Comparison of ENCODE assay signal across 11 cellular contexts in the genomic region with DNA sequence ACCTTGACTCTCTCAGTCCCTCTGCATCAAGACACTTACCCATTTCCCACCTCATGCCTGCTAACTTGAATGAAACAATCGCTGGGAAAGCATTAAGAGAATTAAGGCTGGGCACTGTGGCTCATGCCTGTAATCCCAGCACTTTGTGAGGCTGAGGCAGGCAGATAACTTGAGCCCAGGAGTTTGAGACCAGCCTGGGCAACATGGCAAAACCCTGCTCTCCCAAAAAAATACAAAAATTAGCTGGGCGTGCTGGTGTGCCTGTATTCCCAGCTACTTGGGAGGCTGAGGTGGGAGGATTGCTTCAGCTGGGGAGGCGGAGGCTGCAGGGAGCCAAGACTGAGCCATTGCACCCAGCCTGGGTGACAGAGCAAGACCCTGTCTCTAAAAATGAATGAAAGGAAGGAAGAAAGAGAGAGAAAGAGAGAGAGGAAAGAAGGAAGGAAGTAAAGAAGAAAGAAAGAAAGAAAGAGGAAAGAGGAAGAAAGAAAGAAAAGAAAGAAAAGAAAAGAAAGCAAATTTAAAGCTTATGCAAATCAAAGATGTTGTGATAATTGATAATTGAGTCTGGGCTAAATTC. TPM values are rescaled to one million over a fixed set of nuclear protein-coding genes. Genes with fewer than 3 reads are reported as not detected.
A peak's percentile ranks its signal among the peaks of the same experiment; 100 is the strongest.
DNase-seq lines count a peak whose midpoint lies in the region; ATAC-seq and TF ChIP-seq lines count a peak whose summit lies in the region.
"Had no signal": no experiment of that assay in that cellular context is flagged by ENCODE, and none has a peak within 500 bp of the region (broad histone marks: within the 10 kb centered on the region; RNA-seq: fewer than 3 reads in every experiment).

No MANE protein-coding gene starts in this region.

- ATAC-seq in stimulated activated naive B cell treated with anti-CD40 and anti-IgM and Interleukin-4, amounts not matched to agents 10 μg/mL and 1 μg/mL and 100 μg/mL, for 72 hours (replicated peaks), result no peak
- ATAC-seq in HG03439 (IDR thresholded peaks at IDR 0.05; ENCODE audit: unreplicated experiment) (no peak), GM21576 (IDR thresholded peaks at IDR 0.05; ENCODE audit: unreplicated experiment) (no peak)

- peaks cover 39% of the 10 kb centered on the region for H3K4me1 Mint-ChIP-seq in T-helper 2 cell treated with Interferon-gamma antibody and Interleukin-4, amounts not matched to agents 5 μg/mL and 100 μg/mL, for 36 hours (ENCODE audit: low read depth)
- peaks cover 37 to 46% of the 10 kb centered on the region in 2 donors for H3K4me1 Mint-ChIP-seq in immature natural killer cell
- peaks cover 23 to 39% of the 10 kb centered on the region in 2 donors for H3K4me1 Mint-ChIP-seq in stimulated activated naive B cell treated with anti-CD40 and anti-IgM and Interleukin-4, amounts not matched to agents 10 μg/mL and 1 μg/mL and 100 μg/mL, for 72 hours

- H3K9me3 Mint-ChIP-seq in T-helper 2 cell treated with Interferon-gamma antibody and Interleukin-4, amounts not matched to agents 5 μg/mL and 100 μg/mL, for 36 hours, result no peaks in the 10 kb centered on the region
- no peaks in the 10 kb centered on the region for H3K9me3 Mint-ChIP-seq in immature natural killer cell
- peaks cover 0 to 1% of the 10 kb centered on the region in 2 donors for H3K9me3 Mint-ChIP-seq in stimulated activated naive B cell treated with anti-CD40 and anti-IgM and Interleukin-4, amounts not matched to agents 10 μg/mL and 1 μg/mL and 100 μg/mL, for 72 hours

- no peak for DNase-seq in T-helper 2 cell treated with Interferon-gamma antibody and Interleukin-4, amounts not matched to agents 5 μg/mL and 100 μg/mL, for 36 hours (ENCODE audit: low spot score)
- DNase-seq in T-helper 2 cell, result no peak
- DNase-seq in adrenal gland, result no peak
- DNase-seq in immature natural killer cell, result no peak
- DNase-seq in stimulated activated naive B cell treated with anti-CD40 and anti-IgM and Interleukin-4, amounts not matched to agents 10 μg/mL and 1 μg/mL and 100 μg/mL, for 72 hours, result no peak
- DNase-seq in hypothalamus (lab: John Stamatoyannopoulos, UW), result no peak

- no peaks in the 10 kb centered on the region for H3K36me3 Mint-ChIP-seq in T-helper 2 cell treated with Interferon-gamma antibody and Interleukin-4, amounts not matched to agents 5 μg/mL and 100 μg/mL, for 36 hours (ENCODE audit: low read depth)
- peaks cover 0 to 3% (median 0%) of the 10 kb centered on the region in 3 donors for H3K36me3 Mint-ChIP-seq in immature natural killer cell
- H3K36me3 Mint-ChIP-seq in stimulated activated naive B cell treated with anti-CD40 and anti-IgM and Interleukin-4, amounts not matched to agents 10 μg/mL and 1 μg/mL and 100 μg/mL, for 72 hours, result no peaks in the 10 kb centered on the region

- H3K27ac Mint-ChIP-seq in T-helper 2 cell treated with Interferon-gamma antibody and Interleukin-4, amounts not matched to agents 5 μg/mL and 100 μg/mL, for 36 hours, result peak overlapping the region; percentile 43
- peak overlapping the region in 5 of 6 donors; percentile 53 to 93 (median 80) for H3K27ac Mint-ChIP-seq in immature natural killer cell
- no peak overlapping the region for H3K27ac Mint-ChIP-seq in stimulated activated naive B cell treated with anti-CD40 and anti-IgM and Interleukin-4, amounts not matched to agents 10 μg/mL and 1 μg/mL and 100 μg/mL, for 72 hours
- H3K27ac Mint-ChIP-seq: activated CD4-positive, alpha-beta T cell treated with anti-CD3 and anti-CD28 coated beads for 36 hours had no signal

- H3K9me3 ChIP-seq in adrenal gland (replicated peaks in 1 of 3), result no peaks in the 10 kb centered on the region

- intact Hi-C loops in adrenal gland (cut with DNase I), result no loop called here

- peak overlapping the region in 4 of 5 donors; percentile 3 to 86 (median 53) for H3K27ac ChIP-seq in adrenal gland

- H3K4me3 Mint-ChIP-seq in T-helper 2 cell treated with Interferon-gamma antibody and Interleukin-4, amounts not matched to agents 5 μg/mL and 100 μg/mL, for 36 hours, result peak overlapping the region; percentile 64
- H3K4me3 Mint-ChIP-seq in immature natural killer cell, result peak overlapping the region; percentile 75 to 87 (median 82)
- H3K4me3 Mint-ChIP-seq in stimulated activated naive B cell treated with anti-CD40 and anti-IgM and Interleukin-4, amounts not matched to agents 10 μg/mL and 1 μg/mL and 100 μg/mL, for 72 hours, result peak overlapping the region; percentile 22 to 44
- H3K4me3 Mint-ChIP-seq: activated CD4-positive, alpha-beta T cell treated with anti-CD3 and anti-CD28 coated beads for 36 hours had no signal

- H3K36me3 ChIP-seq in adrenal gland (replicated peaks in 1 of 2), result no peaks in the 10 kb centered on the region

- H3K27me3 Mint-ChIP-seq in T-helper 2 cell treated with Interferon-gamma antibody and Interleukin-4, amounts not matched to agents 5 μg/mL and 100 μg/mL, for 36 hours (ENCODE audit: low read depth), result peaks cover 33% of the 10 kb centered on the region
- peaks cover 11 to 29% (median 15%) of the 10 kb centered on the region in 3 donors for H3K27me3 Mint-ChIP-seq in immature natural killer cell (ENCODE audit: low read depth in 3 of 3)
- H3K27me3 Mint-ChIP-seq in stimulated activated naive B cell treated with anti-CD40 and anti-IgM and Interleukin-4, amounts not matched to agents 10 μg/mL and 1 μg/mL and 100 μg/mL, for 72 hours, result peaks cover 60 to 62% of the 10 kb centered on the region in 2 donors

- H3K4me3 ChIP-seq in adrenal gland, result peak overlapping the region in 1 of 4 donors; percentile 47

- peaks cover 18 to 38% of the 10 kb centered on the region in 2 donors for H3K4me1 ChIP-seq in adrenal gland (replicated peaks in 1 of 2)

- TF ChIP-seq CTCF in adrenal gland (IDR thresholded peaks at IDR 0.05), result no peak

- TF ChIP-seq POLR2A in adrenal gland (IDR thresholded peaks at IDR 0.05), result no peak

- WGBS in adrenal gland, 4 donors, result 78 to 92% (median 84%) methylated on average over 3 of the region's 3 CpGs

- H3K27me3 ChIP-seq in adrenal gland, result no peaks in the 10 kb centered on the region

RNA-seq across cellular contexts. Expression of gene SERPINE1, which starts 0.6 kb away (rescaled TPM):
- 100 to 1,000 TPM in 1 of 8 donors, 10 to 100 TPM in 6, 1 to 10 TPM in 1; 7.0 to 118 (median 34.7) TPM for total RNA-seq in adrenal gland
- 10 to 100 TPM in 2 of 3 donors, 1 to 10 TPM in 1; 9.1 to 23.1 (median 23.0) TPM for polyA plus RNA-seq in adrenal gland
- 1 to 10 TPM in 2 of 3 donors, not detected in 1; 1.4 to 1.5 TPM for polyA plus RNA-seq in immature natural killer cell

RNA-seq across cellular contexts. Expression of gene AP1S1, which starts 26.7 kb away (rescaled TPM):
- total RNA-seq in adrenal gland, result 10 to 100 TPM; 26.9 to 66.1 (median 43.6) TPM
- polyA plus RNA-seq in adrenal gland (10 to 100 TPM; 20.4 to 35.4 (median 30.0) TPM), immature natural killer cell (1 to 10 TPM; 3.3 to 6.0 (median 3.6) TPM)

RNA-seq across cellular contexts. Expression of gene VGF, which starts 37.8 kb away (rescaled TPM):
- 10 to 100 TPM in 2 of 8 donors, 1 to 10 TPM in 2, under 1 TPM in 1, not detected in 3; 0.97 to 14.3 (median 2.0) TPM for total RNA-seq in adrenal gland
- polyA plus RNA-seq in adrenal gland (10 to 100 TPM in 1 of 3 donors, 1 to 10 TPM in 2; 1.9 to 12.8 (median 4.6) TPM), immature natural killer cell (not detected)
- total RNA-seq: ureter had no signal

RNA-seq across cellular contexts. Expression of gene TRIM56, which starts 42.3 kb away (rescaled TPM):
- 10 to 100 TPM; 21.3 to 57.3 (median 33.5) TPM for total RNA-seq in adrenal gland
- 10 to 100 TPM in 2 of 3 donors, 1 to 10 TPM in 1; 8.3 to 24.1 (median 16.3) TPM for polyA plus RNA-seq in adrenal gland
- 10 to 100 TPM in 1 of 3 donors, 1 to 10 TPM in 2; 1.5 to 20.6 (median 2.7) TPM for polyA plus RNA-seq in immature natural killer cell

RNA-seq across cellular contexts. Expression of gene NAT16, which starts 52.5 kb away (rescaled TPM):
- under 1 TPM in 1 of 8 donors, not detected in 7; 0.14 TPM for total RNA-seq in adrenal gland
- polyA plus RNA-seq in adrenal gland (not detected), immature natural killer cell (not detected)
- total RNA-seq: activated CD4-positive, alpha-beta T cell treated with anti-CD3 and anti-CD28 coated beads for 36 hours; pulmonary artery endothelial cell; ureter had no signal

Comparison
In these comparisons a context has a peak if more than half of its experiments do, and no peak if none do; other contexts are left out.
1. RNA of gene SERPINE1, which starts 0.6 kb away (polyA plus RNA-seq): 9.1 to 23.1 TPM in adrenal gland; 1.4 to 1.5 TPM in immature natural killer cell; every median in the first group is over 4 times any median in the second.
2. Peak in every context shown above with its lines, with median percentiles within 50 percentile points of each other: H3K4me3 Mint-ChIP-seq.